ENCODE assay signal across 31 cellular contexts in genomic region chr11:11624206-11624605, GRCh38.
"Had no signal": no experiment of that assay in that cellular context is flagged by ENCODE, and none has a peak within 500 bp of the region (broad histone marks: within the 10 kb centered on the region; RNA-seq: fewer than 3 reads in every experiment).

No MANE protein-coding gene starts in this region.

- H3K27me3 ChIP-seq: testis, vagina had no signal

- H3K27ac ChIP-seq: coronary artery, neural progenitor cell, spleen had no signal

- H3K79me2 ChIP-seq: parathyroid adenoma had no signal

- H3K36me3 ChIP-seq: esophagus squamous epithelium, heart right ventricle, left ventricle myocardium inferior, neural progenitor cell, spleen, transverse colon, vagina had no signal

- ATAC-seq: heart right ventricle; left colon; mucosa of descending colon; natural killer cell treated with Interleukin-12 subunit alpha and Interleukin-12 subunit beta and Interleukin-15 and Interleukin-18, amount 100 ng/mL, for 72 hours; right cardiac atrium; stimulated activated memory B cell treated with anti-CD40 and anti-IgM and Interleukin-4, amounts not matched to agents 10 μg/mL and 1 μg/mL and 100 μg/mL, for 72 hours; stimulated activated naive CD8-positive, alpha-beta T cell treated with anti-CD3 and anti-CD28 coated beads, Interleukin-15, Interleukin-2, amounts not matched to agents 100 U/mL and 50 U/mL, for 24 hours had no signal

- H3K9ac ChIP-seq: neural progenitor cell, parathyroid adenoma had no signal

- H2AFZ ChIP-seq: neural progenitor cell had no signal

- H3K4me1 ChIP-seq: parathyroid adenoma had no signal

- DNase-seq: dermis blood vessel endothelial cell; effector memory CD4-positive, alpha-beta T cell; erythroblast; esophagus squamous epithelium; foreskin melanocyte; glutamatergic neuron; heart right ventricle; hippocampal formation; immature natural killer cell; islet precursor cell; kidney glomerular epithelial cell; left colon; left ventricle myocardium inferior; mucosa of descending colon; naive B cell; right cardiac atrium; spleen; stimulated activated CD4-positive, alpha-beta T cell treated with anti-CD3 and anti-CD28 coated beads, Interleukin-4, amount 100 ng/mL, for 4 hours; stimulated activated naive CD8-positive, alpha-beta T cell treated with anti-CD3 and anti-CD28 coated beads, Interleukin-15, Interleukin-2, amounts not matched to agents 100 U/mL and 50 U/mL, for 24 hours; substantia nigra; testis; transverse colon had no signal

- H3K9me3 ChIP-seq: esophagus squamous epithelium, heart right ventricle, left ventricle myocardium inferior, mucosa of descending colon, spleen, testis, transverse colon, vagina had no signal

- H3K4me3 ChIP-seq: coronary artery, esophagus squamous epithelium, heart right ventricle, left ventricle myocardium inferior, lung, mucosa of descending colon, neural progenitor cell, skin epidermis, spleen, testis, transverse colon, vagina had no signal

- FAIRE-seq: endometrium had no signal
